Comparison of ENCODE assay signal across 17 cellular contexts in the genomic region with DNA sequence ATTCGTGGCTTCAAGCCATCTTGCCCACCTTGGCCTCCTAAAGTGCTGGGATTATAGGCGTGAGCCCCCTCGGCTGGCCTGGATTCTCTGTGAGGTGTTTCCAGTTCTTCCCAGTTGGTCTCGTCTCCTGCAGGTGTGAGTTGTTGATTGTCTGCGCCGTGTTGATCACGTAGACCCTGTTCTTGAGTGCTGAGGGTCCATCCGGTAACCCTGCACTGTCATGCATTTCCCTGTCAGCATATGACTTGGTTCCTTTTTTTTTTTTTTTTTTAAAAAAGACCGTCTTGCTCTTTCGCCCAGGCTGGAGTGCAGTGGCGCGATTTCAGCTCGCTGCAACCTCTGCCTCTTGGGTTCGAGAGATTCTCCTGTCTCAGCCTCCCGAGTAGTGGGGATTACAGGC. TPM values are rescaled to one million over a fixed set of nuclear protein-coding genes. Genes with fewer than 3 reads are reported as not detected.
DNase-seq lines count a peak whose midpoint lies in the region; ATAC-seq, FAIRE-seq and TF ChIP-seq lines count a peak whose summit lies in the region.
"Had no signal": no experiment of that assay in that cellular context is flagged by ENCODE, and none has a peak within 500 bp of the region (broad histone marks: within the 10 kb centered on the region; RNA-seq: fewer than 3 reads in every experiment).

No MANE protein-coding gene starts in this region.

- no peak overlapping the region for H3K9ac ChIP-seq in H9 (ENCODE audit: extremely low read depth, insufficient read length, low read length)
- no peak overlapping the region for H3K9ac ChIP-seq in H1 (replicated peaks in 1 of 4; ENCODE audit: extremely low read depth in 1 of 4, low read depth in 3 of 4, low read length in 3 of 4)
- H3K9ac ChIP-seq: KMS-11 had no signal

- H3K18ac ChIP-seq in H9 (ENCODE audit: insufficient read length, low read depth, low read length) (no peak overlapping the region), H1 (ENCODE audit: extremely low read depth, low read length) (no peak overlapping the region)

- H3K79me1 ChIP-seq in H9 (ENCODE audit: insufficient read depth, low read depth, low read length, poor library complexity, severe bottlenecking) (peaks cover 3% of the 10 kb centered on the region), H1 (ENCODE audit: low read depth, low read length) (peaks cover 27% of the 10 kb centered on the region)

- H2AFZ ChIP-seq in H9 (ENCODE audit: low read length), result no peak overlapping the region
- no peak overlapping the region for H2AFZ ChIP-seq in H1 (ENCODE audit: low read length)

- no peak overlapping the region for H4K8ac ChIP-seq in H9 (replicated peaks; ENCODE audit: insufficient read length, low read depth, low read length)
- H4K8ac ChIP-seq in H1 (ENCODE audit: extremely low read depth, insufficient read depth, low read length), result no peak overlapping the region

- no CpG with 5 or more reads among the region's 15 CpGs for WGBS in H9 (ENCODE audit: extremely low coverage, insufficient read length, low lambda C conversion rate)
- WGBS in H1 (ENCODE audit: extremely low coverage in 1 of 2, insufficient coverage in 1 of 2, insufficient read length in 1 of 2, insufficient replicate concordance in 2 of 2, low coverage in 1 of 2, low lambda C conversion rate in 2 of 2, missing lambda C conversion rate in 1 of 2), 2 experiments, result 93% methylated on average over 15 of the region's 15 CpGs; no CpG with 5 or more reads in 1 of the 2 experiments

- H3K4me1 Mint-ChIP-seq in H9, result peaks cover 0 to 3% of the 10 kb centered on the region in 2 experiments; a peak in 1 of 4 replicates
- H3K4me1 Mint-ChIP-seq in naive thymus-derived CD4-positive, alpha-beta T cell, result peaks cover 29 to 52% (median 41%) of the 10 kb centered on the region in 7 donors

- TF ChIP-seq POLR2A in H1 (IDR thresholded peaks at IDR 0.05; ENCODE audit: control extremely low read depth in 1 of 2, low read depth in 2 of 2, low read length in 2 of 2), result no peak

- no peak overlapping the region for H3K27ac ChIP-seq in H9 (ENCODE audit: insufficient read length, low read depth, low read length)
- H3K27ac ChIP-seq in H1 (ENCODE audit: low read depth, low read length), result no peak overlapping the region
- no peak overlapping the region for H3K27ac ChIP-seq in naive thymus-derived CD4-positive, alpha-beta T cell (ENCODE audit: low read depth, low read length)
- peak overlapping the region; percentile 47 for H3K27ac ChIP-seq in upper lobe of right lung
- H3K27ac ChIP-seq: A549, KMS-11 had no signal

- H4K91ac ChIP-seq in H9 (ENCODE audit: insufficient read length, low read depth, low read length) (no peak overlapping the region), H1 (replicated peaks; ENCODE audit: insufficient read length, low read length) (no peak overlapping the region)

- H2BK15ac ChIP-seq in H9 (ENCODE audit: low read depth, low read length), result no peak overlapping the region
- H2BK15ac ChIP-seq in H1 (ENCODE audit: low read length), result no peak overlapping the region

- no peaks in the 10 kb centered on the region for H3K9me3 ChIP-seq in H9 (ENCODE audit: control insufficient read depth, low read depth, low read length)
- H3K9me3 ChIP-seq in H1 (ENCODE audit: insufficient read depth in 2 of 2, low read depth in 1 of 2, low read length in 1 of 2), result no peaks in the 10 kb centered on the region
- no peaks in the 10 kb centered on the region for H3K9me3 ChIP-seq in naive thymus-derived CD4-positive, alpha-beta T cell (ENCODE audit: control insufficient read depth in 2 of 3, low read length in 3 of 3)
- no peaks in the 10 kb centered on the region for H3K9me3 ChIP-seq in upper lobe of right lung
- H3K9me3 ChIP-seq: A549 had no signal

- TF ChIP-seq RAD21 in H1 (IDR thresholded peaks at IDR 0.05 in 1 of 2, conservative IDR thresholded peaks at IDR 0.05 in 1 of 2; ENCODE audit: low read depth in 2 of 2, low read length in 2 of 2), result no peak

- H4K20me1 ChIP-seq in H9 (ENCODE audit: control insufficient read depth, insufficient read depth, insufficient read length), result no peaks in the 10 kb centered on the region
- H4K20me1 ChIP-seq in H1 (replicated peaks in 1 of 2; ENCODE audit: control insufficient read depth in 1 of 2, insufficient read depth in 2 of 2, low read length in 2 of 2), result peaks cover 7 to 26% of the 10 kb centered on the region in 2 experiments

- no peaks in the 10 kb centered on the region for H3K4me1 ChIP-seq in H9 (ENCODE audit: insufficient read depth, low read length)
- H3K4me1 ChIP-seq in H1 (replicated peaks in 1 of 4; ENCODE audit: control insufficient read depth in 3 of 4, insufficient read depth in 4 of 4, low read length in 3 of 4), result no peaks in the 10 kb centered on the region
- peaks cover 0 to 11% of the 10 kb centered on the region in 2 donors for H3K4me1 ChIP-seq in naive thymus-derived CD4-positive, alpha-beta T cell (ENCODE audit: control insufficient read depth in 2 of 2, insufficient read depth in 2 of 2, low read length in 2 of 2)
- H3K4me1 ChIP-seq in upper lobe of right lung, result peaks cover 15% of the 10 kb centered on the region
- H3K4me1 ChIP-seq: A549 had no signal

- DNase-seq in H9, result no peak
- DNase-seq in H1 (ENCODE audit: low read depth in 1 of 2, low spot score in 2 of 2), result no peak
- DNase-seq in naive thymus-derived CD4-positive, alpha-beta T cell, result no peak
- DNase-seq in upper lobe of right lung, result no peak
- no peak for DNase-seq in NCI-H748 treated with DMSO at 0.1 percent for 48 hours (lab: John Stamatoyannopoulos, UW)
- no peak for DNase-seq in NCI-H2171 (lab: John Stamatoyannopoulos, UW)
- no peak for DNase-seq in SIG-M5 treated with dmso at 0.1 percent for 504 hours (lab: John Stamatoyannopoulos, UW; ENCODE audit: unreplicated experiment)
- DNase-seq: CD4-positive, CD25-positive, alpha-beta regulatory T cell; DMS53 had no signal

- H3K23me2 ChIP-seq in H9 (ENCODE audit: insufficient read length, low read depth, low read length, poor library complexity, severe bottlenecking), result no peaks in the 10 kb centered on the region
- no peaks in the 10 kb centered on the region for H3K23me2 ChIP-seq in H1 (ENCODE audit: low read depth, low read length)

- peak; percentile 28 for ATAC-seq in naive thymus-derived CD4-positive, alpha-beta T cell
- ATAC-seq in upper lobe of right lung (no peak), HG02588 (IDR thresholded peaks at IDR 0.05; ENCODE audit: unreplicated experiment) (no peak)
- ATAC-seq: A549, GM12878, HepG2 had no signal

- TF ChIP-seq CTCF in H9 (conservative IDR thresholded peaks at IDR 0.05), result no peak
- TF ChIP-seq CTCF in H1 (IDR thresholded peaks at IDR 0.05; ENCODE audit: control extremely low read depth in 1 of 3, insufficient read depth in 1 of 3, low read depth in 1 of 3, low read length in 3 of 3), result no peak
- TF ChIP-seq CTCF in upper lobe of right lung (IDR thresholded peaks at IDR 0.05), result no peak

- no peak overlapping the region for H3K56ac ChIP-seq in H9 (ENCODE audit: insufficient read length, low read depth, low read length)
- no peak overlapping the region for H3K56ac ChIP-seq in H1 (replicated peaks; ENCODE audit: insufficient read length, low read depth, low read length)

- POLR2A ChIA-PET in H1 (lab: Charles Lee; ENCODE audit: partially characterized antibody), result interaction anchor here (1.1 kb wide), 1 partner anchor 10 kb away, joined by 3 read pairs; no protein-coding TSS in a partner anchor
- POLR2A ChIA-PET in naive thymus-derived CD4-positive, alpha-beta T cell (lab: Charles Lee), result no interaction called here

- no peaks in the 10 kb centered on the region for H3K27me3 ChIP-seq in H9 (ENCODE audit: insufficient read depth, low read length)
- no peaks in the 10 kb centered on the region; a peak in 1 of 7 replicates for H3K27me3 ChIP-seq in H1 (replicated peaks in 1 of 4; ENCODE audit: control insufficient read depth in 3 of 4, extremely low read depth in 1 of 4, insufficient read depth in 3 of 4, low read length in 3 of 4)
- H3K27me3 ChIP-seq in naive thymus-derived CD4-positive, alpha-beta T cell (ENCODE audit: control insufficient read depth in 2 of 2, insufficient read depth in 2 of 2, low read length in 2 of 2), result no peaks in the 10 kb centered on the region
- H3K27me3 ChIP-seq in upper lobe of right lung, result no peaks in the 10 kb centered on the region

- no peak for TF ChIP-seq EP300 in H1 (IDR thresholded peaks at IDR 0.05; ENCODE audit: borderline replicate concordance in 1 of 2, low read depth in 2 of 2, low read length in 2 of 2)

- H3K23ac ChIP-seq in H9 (ENCODE audit: insufficient read length, low read depth, low read length) (no peak overlapping the region), H1 (ENCODE audit: insufficient read length) (no peak overlapping the region)

- H3K27me3 Mint-ChIP-seq in H9 (ENCODE audit: low read depth), result no peaks in the 10 kb centered on the region
- no peaks in the 10 kb centered on the region for H3K27me3 Mint-ChIP-seq in naive thymus-derived CD4-positive, alpha-beta T cell
- H3K27me3 Mint-ChIP-seq: CD4-positive, CD25-positive, alpha-beta regulatory T cell had no signal

- peak overlapping the region; percentile 27 to 93 (median 85); a peak in 3 of 7 replicates for H3K27ac Mint-ChIP-seq in H9
- peak overlapping the region in 2 of 9 donors; percentile 12 to 43 for H3K27ac Mint-ChIP-seq in naive thymus-derived CD4-positive, alpha-beta T cell

- H2BK120ac ChIP-seq in H9 (ENCODE audit: low read depth, low read length, poor library complexity, severe bottlenecking) (no peak overlapping the region), H1 (replicated peaks; ENCODE audit: low read depth, low read length) (no peak overlapping the region)

- no peak for FAIRE-seq in H1 (lab: Jason Lieb, UNC)
- FAIRE-seq: A549, GM12878, GM18507, H54, HepG2, HTR-8/SVneo had no signal

- H3K79me2 ChIP-seq in H9 (ENCODE audit: insufficient read depth, low read length), result no peaks in the 10 kb centered on the region; the same call in 1 of the 2 replicates
- peaks cover 0 to 86% of the 10 kb centered on the region in 2 experiments; a peak in 2 of 4 replicates for H3K79me2 ChIP-seq in H1 (ENCODE audit: control insufficient read depth in 1 of 2, insufficient read depth in 2 of 2, low read length in 2 of 2)

- H4K5ac ChIP-seq in H9 (ENCODE audit: insufficient read length, low read depth, low read length) (no peak overlapping the region), H1 (ENCODE audit: insufficient read length, low read depth, low read length) (no peak overlapping the region)

- no peak overlapping the region for H3T11ph ChIP-seq in H9 (ENCODE audit: low read length)

- peaks cover 4 to 7% (median 5%) of the 10 kb centered on the region in 3 experiments; a peak in 4 of 7 replicates for H3K36me3 Mint-ChIP-seq in H9 (ENCODE audit: insufficient read depth in 1 of 3, low read depth in 3 of 3)
- peaks cover 0 to 6% (median 0%) of the 10 kb centered on the region in 5 donors for H3K36me3 Mint-ChIP-seq in naive thymus-derived CD4-positive, alpha-beta T cell

- no peaks in the 10 kb centered on the region for H3K9me3 Mint-ChIP-seq in H9
- no peaks in the 10 kb centered on the region for H3K9me3 Mint-ChIP-seq in naive thymus-derived CD4-positive, alpha-beta T cell
- H3K9me3 Mint-ChIP-seq: CD4-positive, CD25-positive, alpha-beta regulatory T cell had no signal

- no peak overlapping the region for H2BK20ac ChIP-seq in H9 (ENCODE audit: low read depth, low read length, poor library complexity, severe bottlenecking)
- no peak overlapping the region for H2BK20ac ChIP-seq in H1 (ENCODE audit: low read length)

- H3K4me3 ChIP-seq in H1 (ENCODE audit: extremely low read depth in 1 of 4, insufficient read depth in 2 of 4, low read depth in 3 of 4, low read length in 4 of 4) (no peak overlapping the region), upper lobe of right lung (no peak overlapping the region)
- no peak overlapping the region for H3K4me3 ChIP-seq in naive thymus-derived CD4-positive, alpha-beta T cell (ENCODE audit: low read length)
- H3K4me3 ChIP-seq: A549, GM12878 had no signal

- CTCF ChIA-PET in H1 (lab: Charles Lee; ENCODE audit: partially characterized antibody), result interaction anchor here (5.3 kb wide), 1 partner anchor 18 kb away, joined by 18 read pairs; a partner anchor contains a TSS
- CTCF ChIA-PET in naive thymus-derived CD4-positive, alpha-beta T cell (lab: Charles Lee), result no interaction called here

- no peak overlapping the region for H3K4me3 Mint-ChIP-seq in H9
- H3K4me3 Mint-ChIP-seq in naive thymus-derived CD4-positive, alpha-beta T cell, result no peak overlapping the region
- H3K4me3 Mint-ChIP-seq: CD4-positive, CD25-positive, alpha-beta regulatory T cell had no signal

- H3K36me3 ChIP-seq in H1 (ENCODE audit: control insufficient read depth in 2 of 4, insufficient read depth in 4 of 4, low read length in 3 of 4), result peaks cover 0 to 2% (median 0%) of the 10 kb centered on the region in 4 experiments; a peak in 1 of 8 replicates
- peaks cover 0 to 26% (median 4%) of the 10 kb centered on the region in 3 experiments for H3K36me3 ChIP-seq in naive thymus-derived CD4-positive, alpha-beta T cell (ENCODE audit: control insufficient read depth in 2 of 3, insufficient read depth in 3 of 3, low read length in 3 of 3)
- no peaks in the 10 kb centered on the region for H3K36me3 ChIP-seq in upper lobe of right lung

- H3K4ac ChIP-seq in H9 (ENCODE audit: low read depth, low read length), result no peak overlapping the region
- H3K4ac ChIP-seq in H1 (replicated peaks; ENCODE audit: insufficient read length, low read depth, low read length), result no peak overlapping the region

- H2AK5ac ChIP-seq in H9 (ENCODE audit: insufficient read length, low read length), result no peak overlapping the region
- 0 out of 2 replicates have a peak overlapping the region, but pooled peaks have one; percentile 65 for H2AK5ac ChIP-seq in H1 (ENCODE audit: low read depth, low read length)

- H3K4me2 ChIP-seq in H9 (ENCODE audit: insufficient read depth, insufficient read length, low read length) (no peak overlapping the region), H1 (ENCODE audit: insufficient read depth in 1 of 2, low read depth in 2 of 2, low read length in 2 of 2) (no peak overlapping the region)
- H3K4me2 ChIP-seq: A549, KMS-11 had no signal

- no peak overlapping the region for H2BK12ac ChIP-seq in H9 (ENCODE audit: insufficient read length, low read depth, low read length)
- no peak overlapping the region for H2BK12ac ChIP-seq in H1 (ENCODE audit: low read depth, low read length)

- H2BK5ac ChIP-seq in H9 (ENCODE audit: insufficient read length, low read length) (no peak overlapping the region), H1 (ENCODE audit: low read depth, low read length) (no peak overlapping the region)

- H3K14ac ChIP-seq in H9 (ENCODE audit: insufficient read depth, low read length) (no peak overlapping the region), H1 (ENCODE audit: insufficient read length) (no peak overlapping the region)

- intact Hi-C loops in naive thymus-derived CD4-positive, alpha-beta T cell (cut with micrococcal nuclease), result no loop called here
- intact Hi-C loops in upper lobe of right lung (cut with DNase I), result no loop called here

RNA-seq across cellular contexts. Expression of a gene that starts 17.2 kb away (rescaled TPM):
- total RNA-seq in H9 (2021) (91.6 and 93.9 TPM in 2 replicates), upper lobe of right lung (81.3 TPM)
- total RNA-seq in H1 (2021; fragmentation: NEBNext Ultra II Directional; extraction: Animal tissue kit (Norgen Biotek cat#: 25700)), result 79.4 and 82.3 TPM in 2 replicates
- 15.0 and 30.1 TPM in 2 replicates for polyA plus RNA-seq in H1 (2011; rRNA removed)
- polyA plus RNA-seq in H1 (2011; cell fraction: cytosol; rRNA removed), result 12.4 TPM
- 33.9 TPM for polyA plus RNA-seq in H1 (2011; cell fraction: nucleus; rRNA removed)
- 39.5 to 72.9 TPM (median 65.4 TPM) in 4 replicates for polyA plus RNA-seq in H1 (2012, experiment 1 of 2)
- polyA plus RNA-seq in H1 (2012, experiment 2 of 2), result 52.0 TPM
- polyA plus RNA-seq in H1 (2013, experiment 1 of 2), result 46.7 TPM
- 47.1 TPM for polyA plus RNA-seq in H1 (2013, experiment 2 of 2)
- 17.9 and 22.6 TPM in 2 replicates for polyA minus RNA-seq in H1 (2011; rRNA and poly(A)+ RNA removed)
- polyA minus RNA-seq in H1 (2011; cell fraction: cytosol; rRNA and poly(A)+ RNA removed), result 30.4 TPM
- polyA minus RNA-seq in H1 (2011; cell fraction: nucleus; rRNA and poly(A)+ RNA removed), result 30.7 TPM
- total RNA-seq in naive thymus-derived CD4-positive, alpha-beta T cell, result 100 to 1,000 TPM in 1 of 5 experiments, 10 to 100 TPM in 4; 62.6 to 103 (median 81.2) TPM
- 1 to 10 TPM; 4.9 to 10.0 TPM for polyA plus RNA-seq in naive thymus-derived CD4-positive, alpha-beta T cell

RNA-seq across cellular contexts. Expression of a gene that starts 27.2 kb away (rescaled TPM):
- 80.9 and 81.7 TPM in 2 replicates for total RNA-seq in H9 (2021)
- 52.2 and 62.0 TPM in 2 replicates for total RNA-seq in H1 (2021; fragmentation: NEBNext Ultra II Directional; extraction: Animal tissue kit (Norgen Biotek cat#: 25700))
- 28.6 and 48.9 TPM in 2 replicates for polyA plus RNA-seq in H1 (2011; rRNA removed)
- polyA plus RNA-seq in H1 (2011; cell fraction: cytosol; rRNA removed), result 20.7 TPM
- 44.3 TPM for polyA plus RNA-seq in H1 (2011; cell fraction: nucleus; rRNA removed)
- polyA plus RNA-seq in H1 (2012, experiment 1 of 2), result 31.3 to 45.9 TPM (median 41.7 TPM) in 4 replicates
- polyA plus RNA-seq in H1 (2012, experiment 2 of 2), result 25.4 TPM
- polyA plus RNA-seq in H1 (2013, experiment 1 of 2), result 36.1 TPM
- 36.7 TPM for polyA plus RNA-seq in H1 (2013, experiment 2 of 2)
- polyA minus RNA-seq in H1 (2011; rRNA and poly(A)+ RNA removed), result 3.9 and 5.5 TPM in 2 replicates
- 28.0 TPM for polyA minus RNA-seq in H1 (2011; cell fraction: cytosol; rRNA and poly(A)+ RNA removed)
- 45.1 TPM for polyA minus RNA-seq in H1 (2011; cell fraction: nucleus; rRNA and poly(A)+ RNA removed)
- total RNA-seq in naive thymus-derived CD4-positive, alpha-beta T cell, result 10 to 100 TPM; 21.8 to 36.5 (median 29.7) TPM
- 1 to 10 TPM; 1.6 to 2.5 TPM for polyA plus RNA-seq in naive thymus-derived CD4-positive, alpha-beta T cell
- 35.5 TPM for total RNA-seq in upper lobe of right lung

RNA-seq across cellular contexts. Expression of a gene that starts 51.5 kb away (rescaled TPM):
- total RNA-seq in H9 (2021) (49.4 and 50.0 TPM in 2 replicates), upper lobe of right lung (24.0 TPM)
- 34.8 and 41.3 TPM in 2 replicates for total RNA-seq in H1 (2021; fragmentation: NEBNext Ultra II Directional; extraction: Animal tissue kit (Norgen Biotek cat#: 25700))
- 77.3 and 112 TPM in 2 replicates for polyA plus RNA-seq in H1 (2011; rRNA removed)
- 77.8 TPM for polyA plus RNA-seq in H1 (2011; cell fraction: cytosol; rRNA removed)
- polyA plus RNA-seq in H1 (2011; cell fraction: nucleus; rRNA removed), result 64.0 TPM
- 29.6 to 40.8 TPM (median 37.5 TPM) in 4 replicates for polyA plus RNA-seq in H1 (2012, experiment 1 of 2)
- 45.2 TPM for polyA plus RNA-seq in H1 (2012, experiment 2 of 2)
- polyA plus RNA-seq in H1 (2013, experiment 1 of 2), result 21.6 TPM
- 20.8 TPM for polyA plus RNA-seq in H1 (2013, experiment 2 of 2)
- 11.7 and 13.1 TPM in 2 replicates for polyA minus RNA-seq in H1 (2011; rRNA and poly(A)+ RNA removed)
- 23.3 TPM for polyA minus RNA-seq in H1 (2011; cell fraction: cytosol; rRNA and poly(A)+ RNA removed)
- 22.2 TPM for polyA minus RNA-seq in H1 (2011; cell fraction: nucleus; rRNA and poly(A)+ RNA removed)
- total RNA-seq in naive thymus-derived CD4-positive, alpha-beta T cell, result 10 to 100 TPM; 42.8 to 65.4 (median 53.3) TPM
- polyA plus RNA-seq in naive thymus-derived CD4-positive, alpha-beta T cell, result 100 to 1,000 TPM; 104 to 133 TPM
